In genomic region chr21:45405271-45405818, GRCh38 we compare ENCODE assay signal across 9 cellular contexts. TPM values are rescaled to one million over a fixed set of nuclear protein-coding genes. Genes with fewer than 3 reads are reported as not detected.
DNase-seq lines count a peak whose midpoint lies in the region; ATAC-seq and TF ChIP-seq lines count a peak whose summit lies in the region.
"Had no signal": no experiment of that assay in that cellular context is flagged by ENCODE, and none has a peak within 500 bp of the region (broad histone marks: within the 10 kb centered on the region; RNA-seq: fewer than 3 reads in every experiment).

No MANE protein-coding gene starts in this region.

- in situ Hi-C loops in astrocyte of the spinal cord (cut with HindIII; ENCODE audit: low sequenced_read_pairs): no loop called here

- no peak for TF ChIP-seq CTCF in astrocyte of the spinal cord (IDR thresholded peaks at IDR 0.05; ENCODE audit: low read depth, low read length)
- no peak for TF ChIP-seq CTCF in stomach (IDR thresholded peaks at IDR 0.05)

- H3K36me3 ChIP-seq in stomach: no peaks in the 10 kb centered on the region

- H3K27ac ChIP-seq in stomach: peak overlapping the region; percentile 64 to 88 (median 81)
- H3K27ac ChIP-seq: 22Rv1 had no signal

- peak; percentile 43 for DNase-seq in DMS 273 (lab: John Stamatoyannopoulos, UW; ENCODE audit: unreplicated experiment)
- no peak for DNase-seq in DMS 273 treated with DMSO at 0.1 percent for 48 hours (lab: John Stamatoyannopoulos, UW)
- no peak for DNase-seq in astrocyte of the spinal cord (ENCODE audit: low read depth, low spot score)
- peak; percentile 63 for DNase-seq in iPS-NIHi11 (ENCODE audit: low spot score)
- no peak for DNase-seq in stomach
- DNase-seq in NCI-H2171 treated with DMSO at 0.1 percent for 48 hours (lab: John Stamatoyannopoulos, UW): no peak
- DNase-seq in activated naive CD4-positive, alpha-beta T cell treated with anti-CD3 and anti-CD28 coated beads, Interleukin-2, amount 50 U/mL, for 16 hours: no peak

- TF ChIP-seq EP300 in stomach (IDR thresholded peaks at IDR 0.05): no peak

- WGBS in stomach, 5 donors: 0 to 6% (median 2%) methylated on average over 1 to 86 of the region's 86 CpGs

- intact Hi-C loops in stomach (cut with DNase I; ENCODE audit: low total_unique reads): no loop called here

- no peak for TF ChIP-seq POLR2A in stomach (IDR thresholded peaks at IDR 0.05)

- H3K4me3 ChIP-seq in astrocyte of the spinal cord (ENCODE audit: low read depth, low read length) (peak overlapping the region; percentile 50), stomach (peak overlapping the region; percentile 55 to 65 (median 60))

- H3K4me1 ChIP-seq in stomach: peaks cover 9 to 48% (median 32%) of the 10 kb centered on the region in 4 donors

- peaks cover 0 to 9% (median 7%) of the 10 kb centered on the region in 4 donors for H3K9me3 ChIP-seq in stomach

- H3K27me3 ChIP-seq in stomach: peaks cover 0 to 78% (median 18%) of the 10 kb centered on the region in 3 donors

- ATAC-seq in HG03139 (IDR thresholded peaks at IDR 0.05; ENCODE audit: unreplicated experiment): no peak

RNA-seq across cellular contexts. Expression of gene COL18A1, which starts 0.4 kb away (rescaled TPM):
- total RNA-seq in stomach: 100 to 1,000 TPM in 1 of 5 donors, 10 to 100 TPM in 4; 19.8 to 212 (median 34.9) TPM
- polyA plus RNA-seq in stomach: 10 to 100 TPM; 20.0 to 34.3 (median 20.7) TPM

Comparison
In these comparisons a context has a peak if more than half of its experiments do, and no peak if none do; other contexts are left out.
1. DNase-seq: peak in DMS 273 (single experiment) and iPS-NIHi11 (single experiment); none in DMS 273 treated with DMSO at 0.1 percent for 48 hours (single experiment), astrocyte of the spinal cord (single experiment), stomach (single experiment), NCI-H2171 treated with DMSO at 0.1 percent for 48 hours (single experiment) and activated naive CD4-positive, alpha-beta T cell treated with anti-CD3 and anti-CD28 coated beads, Interleukin-2, amount 50 U/mL, for 16 hours (single experiment).